Comparison of ENCODE assay signal across 8 cellular contexts in the genomic region with DNA sequence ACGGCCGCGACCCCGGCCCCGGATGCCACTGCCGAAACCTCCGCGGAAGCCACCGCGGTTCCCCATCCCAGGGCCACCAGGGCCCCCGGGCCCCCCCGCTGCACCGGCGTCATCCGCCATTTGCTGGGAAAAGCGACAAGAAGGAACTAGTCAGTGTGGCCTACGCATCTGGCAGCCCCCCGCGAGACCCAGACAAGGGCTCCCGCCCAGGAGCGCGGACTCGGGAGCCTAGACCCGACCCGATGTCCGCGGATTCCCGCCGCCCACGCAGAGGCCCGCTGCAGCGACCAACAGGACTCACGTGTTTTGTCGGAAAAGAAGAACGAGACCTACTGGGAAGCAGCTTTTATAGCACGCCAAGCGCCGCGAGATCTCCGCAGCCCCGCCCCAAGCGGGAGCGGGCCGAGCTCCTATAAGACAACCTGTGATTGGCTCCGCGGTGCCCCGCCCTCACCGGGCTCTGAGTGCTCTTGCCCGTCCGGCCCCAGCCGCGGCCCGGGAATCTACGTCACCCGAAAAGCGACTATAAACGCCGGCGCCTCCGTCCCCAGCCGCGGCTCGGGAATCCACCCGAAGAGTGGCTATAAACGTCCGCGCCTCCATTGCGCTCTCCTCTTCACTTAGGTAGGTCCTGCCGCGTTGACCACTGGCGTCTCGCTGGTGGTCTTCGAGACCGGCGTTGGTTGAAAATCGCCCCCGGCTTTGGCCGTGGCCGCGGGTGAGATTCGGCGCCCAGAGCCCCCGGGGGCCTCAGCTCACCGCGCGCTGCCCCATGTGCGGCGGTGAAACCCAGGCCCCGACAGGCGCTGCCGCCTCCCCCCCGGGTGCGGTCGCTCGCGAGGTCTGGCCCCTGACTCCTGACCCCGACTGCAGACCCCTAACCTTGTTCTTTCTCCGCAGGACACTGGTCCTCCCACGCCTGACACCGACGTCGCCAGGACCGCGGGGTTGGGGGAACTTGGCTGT. TPM values are rescaled to one million over a fixed set of nuclear protein-coding genes. Genes with fewer than 3 reads are reported as not detected.
DNase-seq lines count a peak whose midpoint lies in the region; ATAC-seq, FAIRE-seq and TF ChIP-seq lines count a peak whose summit lies in the region.

Gene RPS2, minus strand, starts transcription at position 321 of the 966 bp plus-strand sequence. Its CDS starts 201 bp downstream, at position 120.

- peak; percentile 83 for ATAC-seq in HG02938 (IDR thresholded peaks at IDR 0.05; ENCODE audit: unreplicated experiment)
- ATAC-seq in psoas muscle = peak; percentile 94 to 97 (median 95)

- TF ChIP-seq POLR2A in GM15510 (IDR thresholded peaks at IDR 0.05; ENCODE audit: borderline replicate concordance, extremely low read depth, insufficient read length) = peak; percentile 100

- DNase-seq in NCI-H187 (lab: John Stamatoyannopoulos, UW) (peak; percentile 99), T-helper 2 cell (peak; percentile 97 to 100 (median 99)), left ventricle myocardium inferior (peak; percentile 100), psoas muscle (peak; percentile 99 to 100), urothelium cell line (ENCODE audit: low spot score) (peak; percentile 100)

- H3K4me1 ChIP-seq in left ventricle myocardium inferior (peaks cover 57% of the 10 kb centered on the region), psoas muscle (peaks cover 28% of the 10 kb centered on the region)

- H3K9me3 ChIP-seq in left ventricle myocardium inferior (replicated peaks) = no peaks in the 10 kb centered on the region
- no peaks in the 10 kb centered on the region for H3K9me3 ChIP-seq in psoas muscle

- H3K27me3 ChIP-seq in left ventricle myocardium inferior (ENCODE audit: low read depth) = no peaks in the 10 kb centered on the region
- H3K27me3 ChIP-seq in psoas muscle (ENCODE audit: insufficient read depth in 3 of 3, low read length in 2 of 3) = no peaks in the 10 kb centered on the region

- WGBS in psoas muscle, 3 donors = 0 to 1% (median 0%) methylated on average over 76 to 104 of the region's 104 CpGs

- peak; percentile 20 for FAIRE-seq in urothelium cell line (lab: Jason Lieb, UNC)

- H3K27ac ChIP-seq in angular gyrus (ENCODE audit: low read depth, low read length) (peak within 1 kb of the TSS; percentile 95), left ventricle myocardium inferior (replicated peaks) (peak within 1 kb of the TSS; percentile 97), psoas muscle (peak within 1 kb of the TSS; percentile 91)

- H3K36me3 ChIP-seq in left ventricle myocardium inferior (peaks cover 28% of the 10 kb centered on the region), psoas muscle (ENCODE audit: insufficient read depth in 1 of 2, low read depth in 1 of 2) (peaks cover 0 to 32% of the 10 kb centered on the region in 2 donors)

- no peak for TF ChIP-seq CTCF in left ventricle myocardium inferior (IDR thresholded peaks at IDR 0.05; ENCODE audit: borderline replicate concordance)
- no peak for TF ChIP-seq CTCF in psoas muscle (IDR thresholded peaks at IDR 0.05)

- peak within 1 kb of the TSS; percentile 94 for H3K4me3 ChIP-seq in left ventricle myocardium inferior
- H3K4me3 ChIP-seq in psoas muscle = peak within 1 kb of the TSS; percentile 78

- intact Hi-C loops in left ventricle myocardium inferior (cut with micrococcal nuclease) = no loop called here
- intact Hi-C loops in psoas muscle (cut with DNase I) = no loop called here

RNA-seq across cellular contexts. Expression of gene RPS2, which starts in this region (rescaled TPM):
- total RNA-seq in left ventricle myocardium inferior (753 TPM), psoas muscle (1,000 to 10,000 TPM; 1,044 to 1,902 (median 1,426) TPM)
- 1,000 to 10,000 TPM; 2,097 to 3,940 (median 2,652) TPM for polyA plus RNA-seq in psoas muscle

Comparison
In these comparisons a context has a peak if more than half of its experiments do, and no peak if none do; other contexts are left out.
1. Peak in every context shown above with its lines: DNase-seq, ATAC-seq, H3K4me3 ChIP-seq and H3K27ac ChIP-seq.